ENCODE assay signal across 37 cellular contexts in the genomic region with DNA sequence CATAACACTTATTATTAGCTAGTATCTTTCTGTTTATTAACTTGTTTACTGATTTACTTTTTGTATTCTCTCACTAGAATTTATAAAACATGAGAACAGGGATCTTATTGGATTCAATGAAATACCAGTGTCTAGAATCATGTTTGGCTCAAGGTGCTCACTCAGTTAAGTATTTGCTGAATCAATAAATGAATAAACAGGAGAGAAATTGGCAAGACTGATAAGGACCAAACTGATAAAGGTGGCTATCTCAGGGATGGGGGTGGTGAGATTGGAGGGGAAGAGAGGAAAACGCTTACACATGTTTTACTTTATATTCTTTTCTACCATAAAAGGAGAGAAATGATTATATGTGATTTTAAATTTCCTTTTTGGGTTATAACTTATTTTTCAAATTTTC.
"Had no signal": no experiment of that assay in that cellular context is flagged by ENCODE, and none has a peak within 500 bp of the region (broad histone marks: within the 10 kb centered on the region; RNA-seq: fewer than 3 reads in every experiment).

No MANE protein-coding gene starts in this region.

- H3K27me3 Mint-ChIP-seq: activated naive CD8-positive, alpha-beta T cell treated with anti-CD3 and anti-CD28 coated beads for 36 hours had no signal

- H3K4me3 Mint-ChIP-seq: activated naive CD4-positive, alpha-beta T cell treated with anti-CD3 and anti-CD28 coated beads for 36 hours; activated naive CD4-positive, alpha-beta T cell treated with anti-CD3 and anti-CD28 coated beads, Interleukin-2, amount 10 ng/mL, durations not matched to agents 7 days and 5 days; activated naive CD4-positive, alpha-beta T cell treated with anti-CD3 and anti-CD28 coated beads, Interleukin-2, amount 50 U/mL, for 24 hours; activated naive CD8-positive, alpha-beta T cell; activated naive CD8-positive, alpha-beta T cell treated with anti-CD3 and anti-CD28 coated beads for 36 hours; activated naive CD8-positive, alpha-beta T cell treated with anti-CD3 and anti-CD28 coated beads, Interleukin-2, amount 10 ng/mL, durations not matched to agents 7 days and 5 days; activated naive CD8-positive, alpha-beta T cell treated with anti-CD3 and anti-CD28 coated beads, Interleukin-2, amount 50 U/mL, for 24 hours; activated T-cell treated with anti-CD3 and anti-CD28 coated beads, Interleukin-2, amount 50 U/mL, for 24 hours; activated T-cell treated with anti-CD3 and anti-CD28 coated beads, Interleukin-2, amount 50 U/mL, for 4 hours; activated T-cell treated with anti-CD3 and anti-CD28 coated beads, Interleukin-2, amount 50 U/mL, for 72 hours; activated T-helper 1 cell treated with anti-CD3 and anti-CD28 coated beads, Interleukin-12 subunit alpha, Interleukin-12 subunit beta, Interleukin-2, Interleukin-4 antibody, amounts not matched to agents 30 ng/mL and 10 ng/mL and 1 ng/mL, durations not matched to agents 14 hours and 24 hours and 36 hours; activated T-helper 17 cell treated with anti-CD3 and anti-CD28 coated beads, Interleukin-2, amount 50 U/mL, for 72 hours; brain; central memory CD8-positive, alpha-beta T cell had no signal

- H3K27ac ChIP-seq: adrenal gland, ascending aorta, brain microvascular endothelial cell, breast epithelium, cardiac muscle cell had no signal

- H3K27me3 ChIP-seq: adrenal gland, ascending aorta, brain microvascular endothelial cell, breast epithelium, cardiac muscle cell had no signal

- H3K36me3 Mint-ChIP-seq: activated naive CD4-positive, alpha-beta T cell treated with anti-CD3 and anti-CD28 coated beads, Interleukin-2, amount 10 ng/mL, durations not matched to agents 7 days and 5 days; activated naive CD4-positive, alpha-beta T cell treated with anti-CD3 and anti-CD28 coated beads, Interleukin-2, amount 50 U/mL, for 24 hours; activated naive CD4-positive, alpha-beta T cell treated with anti-CD3 and anti-CD28 coated beads, Interleukin-2, amount 50 U/mL, for 72 hours; activated naive CD8-positive, alpha-beta T cell treated with anti-CD3 and anti-CD28 coated beads for 36 hours; activated naive CD8-positive, alpha-beta T cell treated with anti-CD3 and anti-CD28 coated beads, Interleukin-2, amount 10 ng/mL, durations not matched to agents 7 days and 5 days; brain had no signal

- H3K4me3 ChIP-seq: adrenal gland, ascending aorta, breast epithelium, cardiac muscle cell had no signal

- H3K9me3 ChIP-seq: adrenal gland, ascending aorta, breast epithelium had no signal

- ATAC-seq: activated naive CD4-positive, alpha-beta T cell treated with anti-CD3 and anti-CD28 coated beads, Interleukin-2, amount 50 U/mL, for 72 hours; activated naive CD8-positive, alpha-beta T cell treated with anti-CD3 and anti-CD28 coated beads, Interleukin-2, amount 50 U/mL, for 24 hours; activated T-cell treated with anti-CD3 and anti-CD28 coated beads, Interleukin-2, amount 50 U/mL, for 4 hours; activated T-cell treated with anti-CD3 and anti-CD28 coated beads, Interleukin-2, amount 50 U/mL, for 72 hours; activated T-helper 17 cell treated with anti-CD3 and anti-CD28 coated beads, Interleukin-2, amount 50 U/mL, for 72 hours had no signal

- H3K4me1 ChIP-seq: adrenal gland, ascending aorta, breast epithelium had no signal

- H3K27ac Mint-ChIP-seq: activated naive CD4-positive, alpha-beta T cell treated with anti-CD3 and anti-CD28 coated beads for 36 hours; activated naive CD4-positive, alpha-beta T cell treated with anti-CD3 and anti-CD28 coated beads, Interleukin-2, amount 10 ng/mL, durations not matched to agents 7 days and 5 days; activated naive CD4-positive, alpha-beta T cell treated with anti-CD3 and anti-CD28 coated beads, Interleukin-2, amount 50 U/mL, for 24 hours; activated naive CD4-positive, alpha-beta T cell treated with anti-CD3 and anti-CD28 coated beads, Interleukin-2, amount 50 U/mL, for 72 hours; activated naive CD8-positive, alpha-beta T cell; activated naive CD8-positive, alpha-beta T cell treated with anti-CD3 and anti-CD28 coated beads for 36 hours; activated naive CD8-positive, alpha-beta T cell treated with anti-CD3 and anti-CD28 coated beads, Interleukin-2, amount 10 ng/mL, durations not matched to agents 7 days and 5 days; activated naive CD8-positive, alpha-beta T cell treated with anti-CD3 and anti-CD28 coated beads, Interleukin-2, amount 50 U/mL, for 24 hours; activated T-cell treated with anti-CD3 and anti-CD28 coated beads, Interleukin-2, amount 50 U/mL, for 24 hours; activated T-cell treated with anti-CD3 and anti-CD28 coated beads, Interleukin-2, amount 50 U/mL, for 72 hours; activated T-helper 1 cell treated with anti-CD3 and anti-CD28 coated beads, Interleukin-12 subunit alpha, Interleukin-12 subunit beta, Interleukin-2, Interleukin-4 antibody, amounts not matched to agents 30 ng/mL and 10 ng/mL and 1 ng/mL, durations not matched to agents 14 hours and 24 hours and 36 hours; activated T-helper 17 cell treated with anti-CD3 and anti-CD28 coated beads, Interleukin-2, amount 50 U/mL, for 72 hours; activated T-helper 2 cell treated with anti-CD3 and anti-CD28 coated beads, Interferon-gamma antibody, Interleukin-2, Interleukin-4, amounts not matched to agents 10 μg/mL and 5 μg/mL and 100 μg/mL, durations not matched to agents 14 hours and 24 hours and 36 hours; brain had no signal

- H3K36me3 ChIP-seq: adrenal gland, ascending aorta, brain microvascular endothelial cell, breast epithelium, cardiac muscle cell had no signal

- DNase-seq: activated effector memory CD4-positive, alpha-beta T cell treated with anti-CD3 and anti-CD28 coated beads, Interleukin-2, amount 50 U/mL, for 16 hours; activated effector memory CD4-positive, alpha-beta T cell treated with Interleukin-2 at 50 U/mL for 16 hours; activated gamma-delta T cell; activated gamma-delta T cell treated with Interleukin-2 at 50 U/mL for 16 hours; activated naive CD4-positive, alpha-beta T cell; activated naive CD4-positive, alpha-beta T cell treated with anti-CD3 and anti-CD28 coated beads for 36 hours; activated naive CD4-positive, alpha-beta T cell treated with anti-CD3 and anti-CD28 coated beads, Interleukin-2, amount 10 ng/mL, durations not matched to agents 7 days and 5 days; activated naive CD4-positive, alpha-beta T cell treated with anti-CD3 and anti-CD28 coated beads, Interleukin-2, amount 50 U/mL, for 16 hours; activated naive CD4-positive, alpha-beta T cell treated with Interleukin-2 at 50 U/mL for 16 hours; activated naive CD8-positive, alpha-beta T cell treated with anti-CD3 and anti-CD28 coated beads for 36 hours; activated naive CD8-positive, alpha-beta T cell treated with anti-CD3 and anti-CD28 coated beads, Interleukin-2, amount 10 ng/mL, durations not matched to agents 7 days and 5 days; activated naive CD8-positive, alpha-beta T cell treated with anti-CD3 and anti-CD28 coated beads, Interleukin-2, amount 50 U/mL, for 24 hours; activated T-cell treated with anti-CD3 and anti-CD28 coated beads for 4 hours; activated T-cell treated with anti-CD3 and anti-CD28 coated beads, Interleukin-2, amount 50 U/mL, for 1 hour; activated T-cell treated with anti-CD3 and anti-CD28 coated beads, Interleukin-2, amount 50 U/mL, for 24 hours; activated T-cell treated with anti-CD3 and anti-CD28 coated beads, Interleukin-2, amount 50 U/mL, for 4 hours; activated T-cell treated with anti-CD3 and anti-CD28 coated beads, Interleukin-2, amount 50 U/mL, for 48 hours; activated T-cell treated with anti-CD3 and anti-CD28 coated beads, Interleukin-2, amount 50 U/mL, for 72 hours; adrenal gland; amniotic stem cell; amygdala; anterior cingulate cortex; aorta; brain microvascular endothelial cell; central memory CD4-positive, alpha-beta T cell; cerebellar nuclear complex had no signal

- H3K9me3 Mint-ChIP-seq: activated naive CD4-positive, alpha-beta T cell treated with anti-CD3 and anti-CD28 coated beads for 36 hours; activated naive CD4-positive, alpha-beta T cell treated with anti-CD3 and anti-CD28 coated beads, Interleukin-2, amount 10 ng/mL, durations not matched to agents 7 days and 5 days; activated naive CD4-positive, alpha-beta T cell treated with anti-CD3 and anti-CD28 coated beads, Interleukin-2, amount 50 U/mL, for 24 hours; activated naive CD4-positive, alpha-beta T cell treated with anti-CD3 and anti-CD28 coated beads, Interleukin-2, amount 50 U/mL, for 72 hours; activated naive CD8-positive, alpha-beta T cell treated with anti-CD3 and anti-CD28 coated beads for 36 hours; activated naive CD8-positive, alpha-beta T cell treated with anti-CD3 and anti-CD28 coated beads, Interleukin-2, amount 10 ng/mL, durations not matched to agents 7 days and 5 days; activated naive CD8-positive, alpha-beta T cell treated with anti-CD3 and anti-CD28 coated beads, Interleukin-2, amount 50 U/mL, for 24 hours; activated T-cell treated with anti-CD3 and anti-CD28 coated beads, Interleukin-2, amount 50 U/mL, for 24 hours; activated T-cell treated with anti-CD3 and anti-CD28 coated beads, Interleukin-2, amount 50 U/mL, for 4 hours; activated T-cell treated with anti-CD3 and anti-CD28 coated beads, Interleukin-2, amount 50 U/mL, for 72 hours; activated T-helper 1 cell treated with anti-CD3 and anti-CD28 coated beads, Interleukin-12 subunit alpha, Interleukin-12 subunit beta, Interleukin-2, Interleukin-4 antibody, amounts not matched to agents 30 ng/mL and 10 ng/mL and 1 ng/mL, durations not matched to agents 14 hours and 24 hours and 36 hours; activated T-helper 17 cell treated with anti-CD3 and anti-CD28 coated beads, Interleukin-2, amount 50 U/mL, for 72 hours; activated T-helper 2 cell treated with anti-CD3 and anti-CD28 coated beads, Interferon-gamma antibody, Interleukin-2, Interleukin-4, amounts not matched to agents 10 μg/mL and 5 μg/mL and 100 μg/mL, durations not matched to agents 14 hours and 24 hours and 36 hours; brain; central memory CD8-positive, alpha-beta T cell had no signal

- H3K4me1 Mint-ChIP-seq: activated naive CD4-positive, alpha-beta T cell treated with anti-CD3 and anti-CD28 coated beads, Interleukin-2, amount 10 ng/mL, durations not matched to agents 7 days and 5 days; activated naive CD4-positive, alpha-beta T cell treated with anti-CD3 and anti-CD28 coated beads, Interleukin-2, amount 50 U/mL, for 24 hours; activated naive CD8-positive, alpha-beta T cell treated with anti-CD3 and anti-CD28 coated beads for 36 hours; activated naive CD8-positive, alpha-beta T cell treated with anti-CD3 and anti-CD28 coated beads, Interleukin-2, amount 10 ng/mL, durations not matched to agents 7 days and 5 days; activated naive CD8-positive, alpha-beta T cell treated with anti-CD3 and anti-CD28 coated beads, Interleukin-2, amount 50 U/mL, for 24 hours; activated T-helper 17 cell treated with anti-CD3 and anti-CD28 coated beads, Interleukin-2, amount 50 U/mL, for 72 hours; central memory CD8-positive, alpha-beta T cell had no signal
